Comparison of ENCODE assay signal across 22 cellular contexts in genomic region chr10:71391701-71392100, GRCh38. TPM values are rescaled to one million over a fixed set of nuclear protein-coding genes. Genes with fewer than 3 reads are reported as not detected.
"Had no signal": no experiment of that assay in that cellular context is flagged by ENCODE, and none has a peak within 500 bp of the region (broad histone marks: within the 10 kb centered on the region; RNA-seq: fewer than 3 reads in every experiment).

No MANE protein-coding gene starts in this region.

- H3K27me3 ChIP-seq: ascending aorta, testis had no signal

- H3K27ac ChIP-seq: ascending aorta, prostate gland, SK-N-MC, testis, upper lobe of right lung had no signal

- H3K36me3 ChIP-seq: ascending aorta, prostate gland, upper lobe of right lung had no signal

- H3K9me3 ChIP-seq: ascending aorta, prostate gland, testis, upper lobe of right lung had no signal

- DNase-seq: activated B cell treated with CpG ODN at 0.5 μM for 24 hours; activated CD4-positive, alpha-beta T cell treated with anti-CD3 and anti-CD28 coated beads for 4 hours; activated CD8-positive, alpha-beta T cell treated with anti-CD3 and anti-CD28 coated beads for 36 hours; activated effector memory CD4-positive, alpha-beta T cell treated with anti-CD3 and anti-CD28 coated beads, Interleukin-2, amount 50 U/mL, for 16 hours; activated naive CD4-positive, alpha-beta T cell treated with anti-CD3 and anti-CD28 coated beads, Interleukin-2, amount 50 U/mL, for 16 hours; activated T-cell treated with anti-CD3 and anti-CD28 coated beads, Interleukin-2, amount 50 U/mL, for 72 hours; foreskin melanocyte; glutamatergic neuron; kidney; left ventricle myocardium superior; occipital lobe; right cardiac atrium; small intestine; stimulated activated CD4-positive, alpha-beta T cell treated with anti-CD3 and anti-CD28 coated beads, Interleukin-15, amount 100 ng/mL, for 24 hours; stimulated activated CD4-positive, alpha-beta T cell treated with anti-CD3 and anti-CD28 coated beads, Interleukin-2, amount 100 ng/mL, for 48 hours; stimulated activated naive CD8-positive, alpha-beta T cell treated with anti-CD3 and anti-CD28 coated beads, Interleukin-15, amount 100 ng/mL, for 72 hours; testis had no signal

- ATAC-seq: activated CD8-positive, alpha-beta T cell treated with anti-CD3 and anti-CD28 coated beads for 36 hours; activated T-cell treated with anti-CD3 and anti-CD28 coated beads, Interleukin-2, amount 50 U/mL, for 72 hours; left ventricle myocardium superior; right cardiac atrium; stimulated activated naive CD8-positive, alpha-beta T cell treated with anti-CD3 and anti-CD28 coated beads, Interleukin-15, amount 100 ng/mL, for 72 hours; upper lobe of right lung had no signal

- H3K4me3 ChIP-seq: ascending aorta, prostate gland, SK-N-MC, testis, upper lobe of right lung had no signal

RNA-seq across cellular contexts. Expression of gene CDH23, which starts 5.0 kb away (rescaled TPM):
- total RNA-seq: chondrocyte had no signal
